ENCODE assay signal across 19 cellular contexts in genomic region chr17:45366691-45367090, GRCh38. TPM values are rescaled to one million over a fixed set of nuclear protein-coding genes. Genes with fewer than 3 reads are reported as not detected.
DNase-seq lines count a peak whose midpoint lies in the region; ATAC-seq and TF ChIP-seq lines count a peak whose summit lies in the region.
"Had no signal": no experiment of that assay in that cellular context is flagged by ENCODE, and none has a peak within 500 bp of the region (broad histone marks: within the 10 kb centered on the region; RNA-seq: fewer than 3 reads in every experiment).

No MANE protein-coding gene starts in this region.

- TF ChIP-seq EP300 in suprapubic skin (IDR thresholded peaks at IDR 0.05) = no peak

- H3K79me2 ChIP-seq in H9 (ENCODE audit: insufficient read depth, low read length) = no peaks in the 10 kb centered on the region; the same call in 1 of the 2 replicates

- H3K79me1 ChIP-seq in H9 (ENCODE audit: insufficient read depth, low read depth, low read length, poor library complexity, severe bottlenecking) (no peaks in the 10 kb centered on the region), mesenchymal stem cell (replicated peaks; ENCODE audit: low read length, poor library complexity, severe bottlenecking) (no peaks in the 10 kb centered on the region)

- H3K9ac ChIP-seq in H9 (ENCODE audit: extremely low read depth, insufficient read length, low read length) (no peak overlapping the region), mesenchymal stem cell (ENCODE audit: low read length) (no peak overlapping the region)

- H3K36me3 Mint-ChIP-seq in H9 (ENCODE audit: insufficient read depth in 1 of 3, low read depth in 3 of 3) = no peaks in the 10 kb centered on the region; a peak in 1 of 7 replicates

- H2BK12ac ChIP-seq in H9 (ENCODE audit: insufficient read length, low read depth, low read length) = no peak overlapping the region
- peak overlapping the region in 1 of 2 experiments; percentile 23 for H2BK12ac ChIP-seq in mesenchymal stem cell (ENCODE audit: low read length in 2 of 2)

- TF ChIP-seq POLR2A in suprapubic skin (IDR thresholded peaks at IDR 0.05) = no peak

- H3K27me3 ChIP-seq in H9 (ENCODE audit: insufficient read depth, low read length) (no peaks in the 10 kb centered on the region), RWPE2 (ENCODE audit: insufficient read depth, poor library complexity, severe bottlenecking) (no peaks in the 10 kb centered on the region), mesenchymal stem cell (ENCODE audit: control insufficient read depth in 1 of 2, insufficient read depth in 1 of 2, low read length in 2 of 2) (peaks cover 0 to 11% of the 10 kb centered on the region in 2 experiments), suprapubic skin (no peaks in the 10 kb centered on the region), right atrium auricular region (no peaks in the 10 kb centered on the region)

- H3K36me3 ChIP-seq in RWPE2 (ENCODE audit: low read depth) (no peaks in the 10 kb centered on the region), mesenchymal stem cell (ENCODE audit: control insufficient read depth in 1 of 2, insufficient read depth in 2 of 2, low read depth in 1 of 2, low read length in 2 of 2) (no peaks in the 10 kb centered on the region), suprapubic skin (no peaks in the 10 kb centered on the region), right atrium auricular region (no peaks in the 10 kb centered on the region)

- peaks cover 3% of the 10 kb centered on the region for H3K23me2 ChIP-seq in H9 (ENCODE audit: insufficient read length, low read depth, low read length, poor library complexity, severe bottlenecking)

- H3K14ac ChIP-seq in H9 (ENCODE audit: insufficient read depth, low read length) (no peak overlapping the region), mesenchymal stem cell (ENCODE audit: low read length in 2 of 2) (peak overlapping the region in 1 of 2 experiments; percentile 71)

- no peak overlapping the region for H2BK15ac ChIP-seq in H9 (ENCODE audit: low read depth, low read length)
- H2BK15ac ChIP-seq in mesenchymal stem cell (ENCODE audit: low read depth, poor library complexity, severe bottlenecking) = peak overlapping the region; percentile 26

- no peak for ATAC-seq in RWPE2 (ENCODE audit: low read depth)
- ATAC-seq in HG03097 (IDR thresholded peaks at IDR 0.05; ENCODE audit: low FRiP score, unreplicated experiment) = no peak

- no peak overlapping the region for H4K5ac ChIP-seq in H9 (ENCODE audit: insufficient read length, low read depth, low read length)

- no peak overlapping the region for H3K56ac ChIP-seq in H9 (ENCODE audit: insufficient read length, low read depth, low read length)

- H3K4me3 ChIP-seq in RWPE2 (ENCODE audit: severe bottlenecking) = no peak overlapping the region
- no peak overlapping the region for H3K4me3 ChIP-seq in mesenchymal stem cell (ENCODE audit: insufficient read depth in 1 of 2, low read depth in 1 of 2, low read length in 2 of 2)
- H3K4me3 ChIP-seq in suprapubic skin = no peak overlapping the region
- no peak overlapping the region for H3K4me3 ChIP-seq in right atrium auricular region

- no peak overlapping the region for H3T11ph ChIP-seq in H9 (ENCODE audit: low read length)

- no peak overlapping the region for H3K18ac ChIP-seq in H9 (ENCODE audit: insufficient read length, low read depth, low read length)
- H3K18ac ChIP-seq in mesenchymal stem cell (ENCODE audit: low read depth in 1 of 2, low read length in 2 of 2) = peak overlapping the region; percentile 37 to 42

- H2AK5ac ChIP-seq in H9 (ENCODE audit: insufficient read length, low read length) = no peak overlapping the region
- H2AK5ac ChIP-seq in mesenchymal stem cell (ENCODE audit: low read length, severe bottlenecking) = peak overlapping the region; percentile 87

- H3K23ac ChIP-seq in H9 (ENCODE audit: insufficient read length, low read depth, low read length) (no peak overlapping the region), mesenchymal stem cell (ENCODE audit: low read length in 2 of 2) (no peak overlapping the region)

- no peak for TF ChIP-seq CTCF in H9 (conservative IDR thresholded peaks at IDR 0.05)
- no peak for TF ChIP-seq CTCF in RWPE2 (IDR thresholded peaks at IDR 0.05; ENCODE audit: poor library complexity, severe bottlenecking)
- TF ChIP-seq CTCF in suprapubic skin (IDR thresholded peaks at IDR 0.05) = no peak
- TF ChIP-seq CTCF in right atrium auricular region (IDR thresholded peaks at IDR 0.05) = no peak

- H3K4me1 ChIP-seq in H9 (ENCODE audit: insufficient read depth, low read length) (peaks cover 6% of the 10 kb centered on the region; the same call in 1 of the 2 replicates), RWPE2 (ENCODE audit: insufficient read depth, poor library complexity, severe bottlenecking) (peaks cover 11% of the 10 kb centered on the region), mesenchymal stem cell (ENCODE audit: control insufficient read depth, insufficient read depth, low read depth, low read length) (peaks cover 18% of the 10 kb centered on the region), suprapubic skin (peaks cover 17% of the 10 kb centered on the region), right atrium auricular region (peaks cover 0 to 8% of the 10 kb centered on the region in 2 donors)

- H3K4ac ChIP-seq in H9 (ENCODE audit: low read depth, low read length) (no peak overlapping the region), mesenchymal stem cell (ENCODE audit: low read depth in 1 of 2, low read length in 2 of 2) (peak overlapping the region in 1 of 2 experiments; percentile 35)

- no peaks in the 10 kb centered on the region for H4K20me1 ChIP-seq in H9 (ENCODE audit: control insufficient read depth, insufficient read depth, insufficient read length)

- no peak overlapping the region for H2BK20ac ChIP-seq in H9 (ENCODE audit: low read depth, low read length, poor library complexity, severe bottlenecking)

- no peak overlapping the region for H3K4me3 Mint-ChIP-seq in H9
- H3K4me3 Mint-ChIP-seq: B cell; CD4-positive, alpha-beta T cell had no signal

- H3K27ac ChIP-seq in H9 (ENCODE audit: insufficient read length, low read depth, low read length) (no peak overlapping the region), RWPE2 (ENCODE audit: poor library complexity, severe bottlenecking) (no peak overlapping the region), mesenchymal stem cell (ENCODE audit: low read length, poor library complexity, severe bottlenecking) (no peak overlapping the region), suprapubic skin (no peak overlapping the region), right atrium auricular region (no peak overlapping the region)

- no CpG with 5 or more reads among the region's 6 CpGs for WGBS in H9 (ENCODE audit: extremely low coverage, insufficient read length, low lambda C conversion rate)
- 96% methylated on average over 6 of the region's 6 CpGs for WGBS in mesenchymal stem cell
- 67% methylated on average over 6 of the region's 6 CpGs for WGBS in suprapubic skin

- H4K8ac ChIP-seq in H9 (replicated peaks; ENCODE audit: insufficient read length, low read depth, low read length) (no peak overlapping the region), mesenchymal stem cell (ENCODE audit: low read length) (no peak overlapping the region)

- H3K4me2 ChIP-seq in H9 (ENCODE audit: insufficient read depth, insufficient read length, low read length) (no peak overlapping the region), mesenchymal stem cell (ENCODE audit: low read length, poor library complexity, severe bottlenecking) (no peak overlapping the region)

- H4K91ac ChIP-seq in H9 (ENCODE audit: insufficient read length, low read depth, low read length) (no peak overlapping the region), mesenchymal stem cell (ENCODE audit: low read length) (peak overlapping the region; percentile 27)

- no peaks in the 10 kb centered on the region; a peak in 1 of 5 replicates for H3K9me3 Mint-ChIP-seq in H9
- H3K9me3 Mint-ChIP-seq: CD4-positive, alpha-beta T cell had no signal

- no peak overlapping the region; a peak in 1 of 7 replicates for H3K27ac Mint-ChIP-seq in H9
- H3K27ac Mint-ChIP-seq: CD4-positive, alpha-beta T cell had no signal

- no peaks in the 10 kb centered on the region for H3K9me3 ChIP-seq in H9 (ENCODE audit: control insufficient read depth, low read depth, low read length)
- no peaks in the 10 kb centered on the region for H3K9me3 ChIP-seq in RWPE2 (ENCODE audit: severe bottlenecking)
- no peaks in the 10 kb centered on the region for H3K9me3 ChIP-seq in mesenchymal stem cell (ENCODE audit: control insufficient read depth, low read length)
- H3K9me3 ChIP-seq in suprapubic skin = no peaks in the 10 kb centered on the region
- H3K9me3 ChIP-seq in right atrium auricular region = no peaks in the 10 kb centered on the region

- H2AFZ ChIP-seq in H9 (ENCODE audit: low read length) = no peak overlapping the region
- H2AFZ ChIP-seq in mesenchymal stem cell (ENCODE audit: low read depth, low read length) = no peak overlapping the region

- DNase-seq in H9 (peak; percentile 29), RWPE2 (ENCODE audit: low spot score) (peak; percentile 25), mesenchymal stem cell (no peak), suprapubic skin (ENCODE audit: low spot score in 2 of 2) (peak; percentile 38 to 41), SK-N-DZ (ENCODE audit: low spot score) (no peak), right atrium auricular region (ENCODE audit: low spot score) (no peak)
- DNase-seq: DMS153, GDM1, KBM-7, MV-4-11, NCI-H1694 treated with DMSO at 0.1 percent for 48 hours, NCI-H2107, NCI-H510A treated with DMSO at 0.1 percent for 48 hours, NCI-H774, OCI-M1, SIG-M5 had no signal

- H3K4me1 Mint-ChIP-seq in H9 = peaks cover 44 to 50% of the 10 kb centered on the region in 2 experiments

- H3K27me3 Mint-ChIP-seq in H9 (ENCODE audit: low read depth) = no peaks in the 10 kb centered on the region

- H2BK5ac ChIP-seq in H9 (ENCODE audit: insufficient read length, low read length) (no peak overlapping the region), mesenchymal stem cell (ENCODE audit: low read depth, low read length, poor library complexity, severe bottlenecking) (no peak overlapping the region)

- no peak overlapping the region for H2BK120ac ChIP-seq in H9 (ENCODE audit: low read depth, low read length, poor library complexity, severe bottlenecking)
- no peak overlapping the region for H2BK120ac ChIP-seq in mesenchymal stem cell (ENCODE audit: low read depth, low read length)

RNA-seq across cellular contexts. Expression of gene MAP3K14, which starts 49.9 kb away (rescaled TPM):
- 7.6 and 7.8 TPM in 2 replicates for total RNA-seq in H9 (2021)
- polyA plus RNA-seq in mesenchymal stem cell (2013, experiment 1 of 2) = 1.1 TPM
- 1.4 TPM for polyA plus RNA-seq in mesenchymal stem cell (2013, experiment 2 of 2)
- 10 to 100 TPM in 3 of 4 donors, 1 to 10 TPM in 1; 9.6 to 14.4 (median 11.9) TPM for total RNA-seq in suprapubic skin
- 3.2 and 3.7 TPM in 2 replicates for polyA plus RNA-seq in SK-N-DZ (2014; cell fraction: cytosol; rRNA removed)
- polyA plus RNA-seq in SK-N-DZ (2014; cell fraction: nucleus; rRNA removed) = 6.2 and 10.1 TPM in 2 replicates
- 10 to 100 TPM in 1 of 2 donors, 1 to 10 TPM in 1; 8.2 to 10.6 TPM for total RNA-seq in right atrium auricular region

Comparison
In these comparisons a context has a peak if more than half of its experiments do, and no peak if none do; other contexts are left out.
1. DNase-seq: peak in H9 (single experiment), RWPE2 (single experiment) and suprapubic skin (2 of 2); none in mesenchymal stem cell (single experiment), SK-N-DZ (single experiment) and right atrium auricular region (single experiment).